In genomic region chr16:6642271-6642670, GRCh38 we compare ENCODE assay signal across 20 cellular contexts.
"Had no signal": no experiment of that assay in that cellular context is flagged by ENCODE, and none has a peak within 500 bp of the region (broad histone marks: within the 10 kb centered on the region; RNA-seq: fewer than 3 reads in every experiment).

No MANE protein-coding gene starts in this region.

- H3K36me3 ChIP-seq: esophagus squamous epithelium, gastroesophageal sphincter, heart right ventricle, transverse colon had no signal

- H3K27me3 Mint-ChIP-seq: activated CD4-positive, alpha-beta memory T cell treated with anti-CD3 and anti-CD28 coated beads, Interleukin-2, amount 10 ng/mL, durations not matched to agents 7 days and 5 days had no signal

- H3K4me3 ChIP-seq: coronary artery, esophagus squamous epithelium, gastroesophageal sphincter, heart right ventricle, mucosa of descending colon, transverse colon had no signal

- H3K4me3 Mint-ChIP-seq: activated CD4-positive, alpha-beta memory T cell treated with anti-CD3 and anti-CD28 coated beads, Interleukin-2, amount 10 ng/mL, durations not matched to agents 7 days and 5 days; activated naive CD8-positive, alpha-beta T cell treated with anti-CD3 and anti-CD28 coated beads, Interleukin-2, amount 50 U/mL, for 24 hours; memory B cell; stimulated activated effector memory CD8-positive, alpha-beta T cell treated with anti-CD3 and anti-CD28 coated beads, Interleukin-12 subunit alpha, Interleukin-12 subunit beta, amount 100 ng/mL, for 72 hours; stimulated activated naive CD8-positive, alpha-beta T cell treated with anti-CD3 and anti-CD28 coated beads, Interleukin-15, amount 100 ng/mL, for 72 hours had no signal

- H3K9me3 Mint-ChIP-seq: activated CD4-positive, alpha-beta memory T cell treated with anti-CD3 and anti-CD28 coated beads, Interleukin-2, amount 10 ng/mL, durations not matched to agents 7 days and 5 days; activated naive CD8-positive, alpha-beta T cell treated with anti-CD3 and anti-CD28 coated beads, Interleukin-2, amount 50 U/mL, for 24 hours; memory B cell; stimulated activated effector memory CD8-positive, alpha-beta T cell treated with anti-CD3 and anti-CD28 coated beads, Interleukin-12 subunit alpha, Interleukin-12 subunit beta, amount 100 ng/mL, for 72 hours; stimulated activated naive CD8-positive, alpha-beta T cell treated with anti-CD3 and anti-CD28 coated beads, Interleukin-15, amount 100 ng/mL, for 72 hours had no signal

- H3K4me1 ChIP-seq: esophagus squamous epithelium, gastroesophageal sphincter, transverse colon had no signal

- H3K27ac ChIP-seq: coronary artery, esophagus squamous epithelium, gastroesophageal sphincter, heart right ventricle, transverse colon had no signal

- H3K4me1 Mint-ChIP-seq: activated CD4-positive, alpha-beta memory T cell treated with anti-CD3 and anti-CD28 coated beads, Interleukin-2, amount 10 ng/mL, durations not matched to agents 7 days and 5 days; memory B cell; stimulated activated effector memory CD8-positive, alpha-beta T cell treated with anti-CD3 and anti-CD28 coated beads, Interleukin-12 subunit alpha, Interleukin-12 subunit beta, amount 100 ng/mL, for 72 hours; stimulated activated naive CD8-positive, alpha-beta T cell treated with anti-CD3 and anti-CD28 coated beads, Interleukin-15, amount 100 ng/mL, for 72 hours had no signal

- H3K9me3 ChIP-seq: esophagus squamous epithelium, gastroesophageal sphincter, heart right ventricle, mucosa of descending colon, transverse colon had no signal

- H3K36me3 Mint-ChIP-seq: memory B cell; stimulated activated effector memory CD8-positive, alpha-beta T cell treated with anti-CD3 and anti-CD28 coated beads, Interleukin-12 subunit alpha, Interleukin-12 subunit beta, amount 100 ng/mL, for 72 hours had no signal

- H3K27ac Mint-ChIP-seq: activated CD4-positive, alpha-beta memory T cell treated with anti-CD3 and anti-CD28 coated beads, Interleukin-2, amount 10 ng/mL, durations not matched to agents 7 days and 5 days; activated naive CD8-positive, alpha-beta T cell treated with anti-CD3 and anti-CD28 coated beads, Interleukin-2, amount 50 U/mL, for 24 hours; memory B cell; stimulated activated effector memory CD8-positive, alpha-beta T cell treated with anti-CD3 and anti-CD28 coated beads, Interleukin-12 subunit alpha, Interleukin-12 subunit beta, amount 100 ng/mL, for 72 hours; stimulated activated naive CD8-positive, alpha-beta T cell treated with anti-CD3 and anti-CD28 coated beads, Interleukin-15, amount 100 ng/mL, for 72 hours had no signal

- DNase-seq: activated CD4-positive, alpha-beta memory T cell treated with anti-CD3 and anti-CD28 coated beads, Interleukin-2, amount 10 ng/mL, durations not matched to agents 7 days and 5 days; activated CD4-positive, alpha-beta T cell treated with anti-CD3 and anti-CD28 coated beads for 48 hours; activated effector memory CD4-positive, alpha-beta T cell treated with anti-CD3 and anti-CD28 coated beads, Interleukin-2, amount 50 U/mL, for 16 hours; activated naive CD4-positive, alpha-beta T cell treated with anti-CD3 and anti-CD28 coated beads, Interleukin-2, amount 50 U/mL, for 16 hours; activated naive CD8-positive, alpha-beta T cell treated with anti-CD3 and anti-CD28 coated beads, Interleukin-2, amount 50 U/mL, for 24 hours; cerebellar nuclear complex; esophagus squamous epithelium; heart right ventricle; left colon; mucosa of descending colon; occipital lobe; posterior cingulate gyrus; small intestine; stimulated activated CD4-positive, alpha-beta T cell treated with anti-CD3 and anti-CD28 coated beads, Interleukin-2, amount 100 ng/mL, for 24 hours; stimulated activated naive CD8-positive, alpha-beta T cell treated with anti-CD3 and anti-CD28 coated beads, Interleukin-15, amount 100 ng/mL, for 72 hours; transverse colon had no signal
